ENCODE assay signal across 21 cellular contexts in the genomic region with DNA sequence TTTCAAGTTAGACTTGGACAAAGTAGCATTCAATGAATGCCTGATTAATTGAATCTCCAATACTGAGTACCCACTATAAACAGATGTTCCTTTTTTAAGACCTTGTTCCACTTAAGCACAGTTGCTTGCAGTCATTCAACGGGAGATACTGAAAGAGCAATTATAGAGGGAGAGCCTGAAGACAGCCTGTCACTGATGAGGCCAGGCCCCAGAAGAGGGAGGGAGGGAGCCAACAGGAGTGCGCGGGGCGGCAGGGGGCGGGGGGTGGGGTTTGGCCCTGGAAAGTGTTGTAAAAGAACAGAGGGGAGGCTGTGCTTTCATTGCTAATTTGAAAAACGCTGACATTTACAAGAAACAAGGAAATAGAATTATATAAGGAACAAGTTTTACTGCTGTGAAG.
DNase-seq lines count a peak whose midpoint lies in the region; TF ChIP-seq lines count a peak whose summit lies in the region.
"Had no signal": no experiment of that assay in that cellular context is flagged by ENCODE, and none has a peak within 500 bp of the region (broad histone marks: within the 10 kb centered on the region; RNA-seq: fewer than 3 reads in every experiment).

No MANE protein-coding gene starts in this region.

- CTCF ChIA-PET in HEK293 (lab: Yijun Ruan, JAX), result interaction anchor here (1.2 kb wide), 1 partner anchor 18 kb away, joined by 4 read pairs; no protein-coding TSS in a partner anchor

- no peak for TF ChIP-seq CTCF in HEK293 (tag by site-specific recombination; IDR thresholded peaks at IDR 0.05)

- no peaks in the 10 kb centered on the region for H3K36me3 ChIP-seq in HEK293 (ENCODE audit: control insufficient read depth in 2 of 2, insufficient read depth in 1 of 2, low read length in 2 of 2)
- H3K36me3 ChIP-seq: BLaER1 treated with 17β-estradiol and CSF1 and Interleukin-3, amounts not matched to agents 10 nM and 100 nM had no signal

- POLR2A ChIA-PET in HEK293 (lab: Yijun Ruan, JAX), result no interaction called here

- DNase-seq in Ammon's horn (ENCODE audit: low spot score) (peak; percentile 23), RPMI8226 (peak; percentile 19), epidermal melanocyte (ENCODE audit: insufficient read length, low spot score) (peak; percentile 43), Kasumi-1 (lab: John Stamatoyannopoulos, UW) (no peak), cerebellar cortex (ENCODE audit: low spot score) (no peak), inferior parietal cortex (ENCODE audit: extremely low spot score) (no peak), SHP77 treated with DMSO at 0.1 percent for 48 hours (lab: John Stamatoyannopoulos, UW) (no peak)
- DNase-seq: CD4-positive, alpha-beta memory T cell; DND-41; GM23248; HCEC 1CT; IMR-90; NCI-H1436; NCI-H2029 treated with DMSO at 0.1 percent for 48 hours; NCI-H2171 treated with DMSO at 0.1 percent for 48 hours; NK-92 treated with Interleukin-12 subunit alpha and Interleukin-12 subunit beta, amount 100 ng/mL, for 24 hours; SW 1271; T-helper 17 cell had no signal

- H3K9me3 ChIP-seq in HEK293 (ENCODE audit: control insufficient read depth, insufficient read depth, low read depth, low read length), result no peaks in the 10 kb centered on the region

- H3K4me1 ChIP-seq in HEK293 (ENCODE audit: control insufficient read depth, insufficient read depth, low read length), result no peaks in the 10 kb centered on the region

- H3K4me3 ChIP-seq in HEK293 (ENCODE audit: low read depth, low read length), result no peak overlapping the region
- H3K4me3 ChIP-seq: BLaER1 treated with 17β-estradiol and CSF1 and Interleukin-3, amounts not matched to agents 10 nM and 100 nM; GM12878; GM23248 had no signal

- H3K27ac ChIP-seq in HEK293 (ENCODE audit: extremely low read depth, low read depth, low read length), result no peak overlapping the region
- H3K27ac ChIP-seq: BLaER1 treated with 17β-estradiol and CSF1 and Interleukin-3, amounts not matched to agents 10 nM and 100 nM; GM23248 had no signal

TF ChIP-seq in HEK293, 187 proteins besides CTCF, POLR2A, EP300 and RAD21:
- TF ChIP-seq ZNF548 (tag by site-specific recombination; IDR thresholded peaks at IDR 0.05), result no peak
- TF ChIP-seq, protein P1, sequence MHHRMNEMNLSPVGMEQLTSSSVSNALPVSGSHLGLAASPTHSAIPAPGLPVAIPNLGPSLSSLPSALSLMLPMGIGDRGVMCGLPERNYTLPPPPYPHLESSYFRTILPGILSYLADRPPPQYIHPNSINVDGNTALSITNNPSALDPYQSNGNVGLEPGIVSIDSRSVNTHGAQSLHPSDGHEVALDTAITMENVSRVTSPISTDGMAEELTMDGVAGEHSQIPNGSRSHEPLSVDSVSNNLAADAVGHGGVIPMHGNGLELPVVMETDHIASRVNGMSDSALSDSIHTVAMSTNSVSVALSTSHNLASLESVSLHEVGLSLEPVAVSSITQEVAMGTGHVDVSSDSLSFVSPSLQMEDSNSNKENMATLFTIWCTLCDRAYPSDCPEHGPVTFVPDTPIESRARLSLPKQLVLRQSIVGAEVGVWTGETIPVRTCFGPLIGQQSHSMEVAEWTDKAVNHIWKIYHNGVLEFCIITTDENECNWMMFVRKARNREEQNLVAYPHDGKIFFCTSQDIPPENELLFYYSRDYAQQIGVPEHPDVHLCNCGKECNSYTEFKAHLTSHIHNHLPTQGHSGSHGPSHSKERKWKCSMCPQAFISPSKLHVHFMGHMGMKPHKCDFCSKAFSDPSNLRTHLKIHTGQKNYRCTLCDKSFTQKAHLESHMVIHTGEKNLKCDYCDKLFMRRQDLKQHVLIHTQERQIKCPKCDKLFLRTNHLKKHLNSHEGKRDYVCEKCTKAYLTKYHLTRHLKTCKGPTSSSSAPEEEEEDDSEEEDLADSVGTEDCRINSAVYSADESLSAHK (tag by site-specific recombination; IDR thresholded peaks at IDR 0.05), result peak; percentile 37; the same call in 1 of the 2 replicates
TF ChIP-seq in HEK293: peak in this region for 1.

Comparison
In these comparisons a context has a peak if more than half of its experiments do, and no peak if none do; other contexts are left out.
1. DNase-seq: peak in Ammon's horn (single experiment), RPMI8226 (single experiment) and epidermal melanocyte (single experiment); none in Kasumi-1 (0 of 2), cerebellar cortex (single experiment), inferior parietal cortex (single experiment) and SHP77 treated with DMSO at 0.1 percent for 48 hours (single experiment).